ENCODE assay signal across 38 cellular contexts in the genomic region with DNA sequence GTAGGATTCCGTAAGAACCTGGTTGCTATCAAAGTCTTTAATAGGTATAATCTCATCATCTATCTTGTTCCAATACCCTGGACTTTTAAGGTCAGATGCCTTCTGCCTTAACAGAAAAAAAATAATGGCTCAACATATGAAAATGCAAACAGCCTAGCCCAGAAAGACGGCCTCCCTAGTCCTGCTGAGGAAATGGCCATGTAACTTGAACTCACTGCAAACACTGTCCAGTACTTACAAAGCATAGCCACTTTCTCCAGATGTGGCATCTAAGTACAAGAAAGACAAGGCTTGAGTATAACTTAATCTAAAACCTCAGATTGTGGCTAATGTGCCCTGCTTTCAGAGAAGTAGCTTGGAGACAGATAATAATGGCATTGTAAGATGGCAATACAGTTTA. TPM values are rescaled to one million over a fixed set of nuclear protein-coding genes. Genes with fewer than 3 reads are reported as not detected.
"Had no signal": no experiment of that assay in that cellular context is flagged by ENCODE, and none has a peak within 500 bp of the region (broad histone marks: within the 10 kb centered on the region; RNA-seq: fewer than 3 reads in every experiment).

No MANE protein-coding gene starts in this region.

- H3K4me2 ChIP-seq: SK-N-SH had no signal

- DNase-seq: activated B cell treated with CpG ODN at 0.5 μM for 24 hours; activated CD4-positive, alpha-beta memory T cell treated with anti-CD3 and anti-CD28 coated beads for 36 hours; activated CD4-positive, alpha-beta T cell treated with anti-CD3 and anti-CD28 coated beads for 4 hours; activated CD4-positive, alpha-beta T cell treated with anti-CD3 and anti-CD28 coated beads, Interleukin-2, amount 50 U/mL, for 1 hour; activated CD4-positive, CD25-positive, alpha-beta regulatory T cell treated with anti-CD3 and anti-CD28 coated beads, Interleukin-2, amount 50 U/mL, for 72 hours; activated CD8-positive, alpha-beta memory T cell treated with anti-CD3 and anti-CD28 coated beads, Interleukin-2, amount 50 U/mL, for 4 hours; activated gamma-delta T cell treated with Interleukin-2 at 50 U/mL for 16 hours; activated naive CD4-positive, alpha-beta T cell treated with anti-CD3 and anti-CD28 coated beads for 36 hours; activated T-cell treated with anti-CD3 and anti-CD28 coated beads for 4 hours; activated T-cell treated with anti-CD3 and anti-CD28 coated beads, Interleukin-2, amount 50 U/mL, for 4 hours; amniotic stem cell; aorta; Kasumi-1; KG1; MG63; NCI-H1048; NCI-H1105 treated with DMSO at 0.1 percent for 48 hours; NCI-H1436; NCI-H1694; NCI-H2029; NCI-H2107; NCI-H2171; NCI-H510A; NCI-H526; NCI-H748 treated with DMSO at 0.1 percent for 48 hours; NK-92 treated with Interleukin-12 subunit alpha and Interleukin-12 subunit beta, amount 100 ng/mL, for 24 hours; PC-3; RPMI8226; SHP77 treated with DMSO at 0.1 percent for 48 hours; SK-N-SH had no signal

- H3K4me3 Mint-ChIP-seq: activated B cell treated with CpG ODN at 0.5 μM for 24 hours; activated CD4-positive, alpha-beta memory T cell treated with anti-CD3 and anti-CD28 coated beads for 36 hours; activated naive CD4-positive, alpha-beta T cell treated with anti-CD3 and anti-CD28 coated beads for 36 hours; activated T-cell treated with anti-CD3 and anti-CD28 coated beads, Interleukin-2, amount 50 U/mL, for 4 hours; activated T-helper 1 cell treated with anti-CD3 and anti-CD28 coated beads, Interleukin-12 subunit alpha, Interleukin-12 subunit beta, Interleukin-2, Interleukin-4 antibody, amounts not matched to agents 30 ng/mL and 10 ng/mL and 1 ng/mL, durations not matched to agents 14 hours and 24 hours and 36 hours; T-helper 1 cell treated with Interleukin-12 subunit alpha and Interleukin-12 subunit beta and Interleukin-4 antibody, amounts not matched to agents 30 μg/mL and 1 μg/mL, for 36 hours; T-helper 2 cell treated with Interferon-gamma antibody and Interleukin-4, amounts not matched to agents 5 μg/mL and 100 μg/mL, for 36 hours had no signal

- H3K9me3 Mint-ChIP-seq: activated B cell treated with CpG ODN at 0.5 μM for 24 hours; activated CD4-positive, alpha-beta memory T cell treated with anti-CD3 and anti-CD28 coated beads for 36 hours; activated naive CD4-positive, alpha-beta T cell treated with anti-CD3 and anti-CD28 coated beads for 36 hours; activated naive CD4-positive, alpha-beta T cell treated with anti-CD3 and anti-CD28 coated beads, Interleukin-2, amount 50 U/mL, for 72 hours; activated T-cell treated with anti-CD3 and anti-CD28 coated beads, Interleukin-2, amount 50 U/mL, for 4 hours; activated T-helper 1 cell treated with anti-CD3 and anti-CD28 coated beads, Interleukin-12 subunit alpha, Interleukin-12 subunit beta, Interleukin-2, Interleukin-4 antibody, amounts not matched to agents 30 ng/mL and 10 ng/mL and 1 ng/mL, durations not matched to agents 14 hours and 24 hours and 36 hours; T-helper 1 cell treated with Interleukin-12 subunit alpha and Interleukin-12 subunit beta and Interleukin-4 antibody, amounts not matched to agents 30 μg/mL and 1 μg/mL, for 36 hours; T-helper 2 cell treated with Interferon-gamma antibody and Interleukin-4, amounts not matched to agents 5 μg/mL and 100 μg/mL, for 36 hours had no signal

- ATAC-seq: activated naive CD4-positive, alpha-beta T cell treated with anti-CD3 and anti-CD28 coated beads, Interleukin-2, amount 50 U/mL, for 72 hours; activated T-cell treated with anti-CD3 and anti-CD28 coated beads, Interleukin-2, amount 50 U/mL, for 4 hours had no signal

- H3K4me3 ChIP-seq: MG63, Peyer's patch, SJSA1 had no signal

- H3K36me3 ChIP-seq: MG63, Peyer's patch had no signal

- H3K27ac ChIP-seq: Peyer's patch, SJSA1, VCaP had no signal

- H3K27ac Mint-ChIP-seq: activated B cell treated with CpG ODN at 0.5 μM for 24 hours; activated CD4-positive, alpha-beta memory T cell treated with anti-CD3 and anti-CD28 coated beads for 36 hours; activated naive CD4-positive, alpha-beta T cell treated with anti-CD3 and anti-CD28 coated beads for 36 hours; activated naive CD4-positive, alpha-beta T cell treated with anti-CD3 and anti-CD28 coated beads, Interleukin-2, amount 50 U/mL, for 72 hours; activated T-helper 1 cell treated with anti-CD3 and anti-CD28 coated beads, Interleukin-12 subunit alpha, Interleukin-12 subunit beta, Interleukin-2, Interleukin-4 antibody, amounts not matched to agents 30 ng/mL and 10 ng/mL and 1 ng/mL, durations not matched to agents 14 hours and 24 hours and 36 hours; T-helper 1 cell treated with Interleukin-12 subunit alpha and Interleukin-12 subunit beta and Interleukin-4 antibody, amounts not matched to agents 30 μg/mL and 1 μg/mL, for 36 hours; T-helper 2 cell treated with Interferon-gamma antibody and Interleukin-4, amounts not matched to agents 5 μg/mL and 100 μg/mL, for 36 hours had no signal

- H3K4me1 Mint-ChIP-seq: activated B cell treated with CpG ODN at 0.5 μM for 24 hours had no signal

- H3K4me1 ChIP-seq: Peyer's patch, SJSA1 had no signal

- H3K9ac ChIP-seq: SK-N-SH had no signal

- H3K9me3 ChIP-seq: MG63, Peyer's patch, SJSA1, SK-N-SH had no signal

- H3K27me3 Mint-ChIP-seq: activated B cell treated with CpG ODN at 0.5 μM for 24 hours; activated CD4-positive, alpha-beta memory T cell treated with anti-CD3 and anti-CD28 coated beads for 36 hours had no signal

- H3K27me3 ChIP-seq: MG63, Peyer's patch, SJSA1 had no signal

- H3K36me3 Mint-ChIP-seq: activated naive CD4-positive, alpha-beta T cell treated with anti-CD3 and anti-CD28 coated beads, Interleukin-2, amount 50 U/mL, for 72 hours had no signal

RNA-seq across cellular contexts. Expression of a gene that starts 48.6 kb away (rescaled TPM):
- total RNA-seq: activated B cell treated with CpG ODN at 0.5 μM for 24 hours; activated CD4-positive, alpha-beta memory T cell treated with anti-CD3 and anti-CD28 coated beads for 36 hours; activated naive CD4-positive, alpha-beta T cell treated with anti-CD3 and anti-CD28 coated beads for 36 hours; activated T-cell treated with anti-CD3 and anti-CD28 coated beads, Interleukin-2, amount 50 U/mL, for 4 hours; activated T-helper 1 cell treated with anti-CD3 and anti-CD28 coated beads, Interleukin-12 subunit alpha, Interleukin-12 subunit beta, Interleukin-2, Interleukin-4 antibody, amounts not matched to agents 30 ng/mL and 10 ng/mL and 1 ng/mL, durations not matched to agents 14 hours and 24 hours and 36 hours; aorta; cardiac septum; PC-3; SJSA1 had no signal
- polyA plus RNA-seq: aorta, SK-N-SH had no signal
